ENCODE assay signal across 16 cellular contexts in genomic region chr1:203661572-203661971, GRCh38. TPM values are rescaled to one million over a fixed set of nuclear protein-coding genes. Genes with fewer than 3 reads are reported as not detected.
A peak's percentile ranks its signal among the peaks of the same experiment; 100 is the strongest.
DNase-seq lines count a peak whose midpoint lies in the region; ATAC-seq, FAIRE-seq and TF ChIP-seq lines count a peak whose summit lies in the region.
"Had no signal": no experiment of that assay in that cellular context is flagged by ENCODE, and none has a peak within 500 bp of the region (broad histone marks: within the 10 kb centered on the region; RNA-seq: fewer than 3 reads in every experiment).

No MANE protein-coding gene starts in this region.

- no peak overlapping the region for H3K56ac ChIP-seq in H1 (replicated peaks; ENCODE audit: insufficient read length, low read depth, low read length)

- H3K27me3 Mint-ChIP-seq in CD8-positive, alpha-beta T cell (ENCODE audit: low read depth) = no peaks in the 10 kb centered on the region
- H3K27me3 Mint-ChIP-seq: stimulated activated naive CD8-positive, alpha-beta T cell treated with anti-CD3 and anti-CD28 coated beads, Interleukin-15, amount 100 ng/mL, for 72 hours had no signal

- H2BK20ac ChIP-seq in H1 (ENCODE audit: low read length) = no peak overlapping the region

- H3K9ac ChIP-seq in H1 (replicated peaks in 1 of 4; ENCODE audit: extremely low read depth in 1 of 4, low read depth in 3 of 4, low read length in 3 of 4) = no peak overlapping the region

- H3K4me1 ChIP-seq in CD8-positive, alpha-beta T cell (ENCODE audit: insufficient read depth, low read length) = peaks cover 22% of the 10 kb centered on the region
- H3K4me1 ChIP-seq in H1 (replicated peaks in 1 of 4; ENCODE audit: control insufficient read depth in 3 of 4, insufficient read depth in 4 of 4, low read length in 3 of 4) (peaks cover 0 to 7% (median 1%) of the 10 kb centered on the region in 4 experiments; a peak in 2 of 7 replicates), mucosa of descending colon (ENCODE audit: low read depth) (peaks cover 2% of the 10 kb centered on the region)

- H4K20me1 ChIP-seq in H1 (replicated peaks in 1 of 2; ENCODE audit: control insufficient read depth in 1 of 2, insufficient read depth in 2 of 2, low read length in 2 of 2) = peaks cover 0 to 2% of the 10 kb centered on the region in 2 experiments

- intact Hi-C loops in CD8-positive, alpha-beta T cell (cut with DNase I, micrococcal nuclease) = no loop called here
- intact Hi-C loops in mucosa of descending colon (cut with DNase I, micrococcal nuclease) = no loop called here

- no peak overlapping the region for H3K18ac ChIP-seq in H1 (ENCODE audit: extremely low read depth, low read length)

- no peak overlapping the region for H3K23ac ChIP-seq in H1 (ENCODE audit: insufficient read length)

- POLR2A ChIA-PET in CD8-positive, alpha-beta T cell (lab: Charles Lee) = interaction anchor here (0.6 to 2.8 kb wide), 4 partner anchors 13 to 250 kb away, joined by 3 to 9 read pairs (median 4); partner anchors contain the start of gene ATP2B4
- POLR2A ChIA-PET in H1 (lab: Charles Lee; ENCODE audit: partially characterized antibody) = no interaction called here

- H3K9me3 ChIP-seq in CD8-positive, alpha-beta T cell (ENCODE audit: low read length) = no peaks in the 10 kb centered on the region
- H3K9me3 ChIP-seq in H1 (ENCODE audit: insufficient read depth in 2 of 2, low read depth in 1 of 2, low read length in 1 of 2) (no peaks in the 10 kb centered on the region), mucosa of descending colon (no peaks in the 10 kb centered on the region)

- FAIRE-seq in H1 (lab: Jason Lieb, UNC) = no peak
- FAIRE-seq: G401.6 had no signal

- H3K36me3 Mint-ChIP-seq in CD8-positive, alpha-beta T cell = peaks cover 5% of the 10 kb centered on the region

- H3K27me3 ChIP-seq in CD8-positive, alpha-beta T cell (ENCODE audit: insufficient read depth, low read length) = no peaks in the 10 kb centered on the region
- no peaks in the 10 kb centered on the region for H3K27me3 ChIP-seq in H1 (replicated peaks in 1 of 4; ENCODE audit: control insufficient read depth in 3 of 4, extremely low read depth in 1 of 4, insufficient read depth in 3 of 4, low read length in 3 of 4)

- CTCF ChIA-PET in CD8-positive, alpha-beta T cell (lab: Charles Lee) = interaction anchor here (0.7 kb wide), 1 partner anchor 617 kb away, joined by 3 read pairs; no protein-coding TSS in a partner anchor
- CTCF ChIA-PET in H1 (lab: Charles Lee; ENCODE audit: partially characterized antibody) = interaction anchor here (0.6 to 2.2 kb wide), 10 partner anchors 11 to 1001 kb away, joined by 3 to 12 read pairs (median 3); no protein-coding TSS in a partner anchor

- no peak for TF ChIP-seq EP300 in H1 (IDR thresholded peaks at IDR 0.05; ENCODE audit: borderline replicate concordance in 1 of 2, low read depth in 2 of 2, low read length in 2 of 2)

- no peaks in the 10 kb centered on the region for H3K9me3 Mint-ChIP-seq in CD8-positive, alpha-beta T cell
- H3K9me3 Mint-ChIP-seq: stimulated activated naive CD8-positive, alpha-beta T cell treated with anti-CD3 and anti-CD28 coated beads, Interleukin-15, amount 100 ng/mL, for 72 hours had no signal

- H2BK12ac ChIP-seq in H1 (ENCODE audit: low read depth, low read length) = no peak overlapping the region

- DNase-seq in CD8-positive, alpha-beta T cell = no peak
- peak; percentile 32 for DNase-seq in NCI-H69 (lab: John Stamatoyannopoulos, UW)
- no peak for DNase-seq in H1 (ENCODE audit: low read depth in 1 of 2, low spot score in 2 of 2)
- peak; percentile 65 to 82 (median 73) for DNase-seq in mucosa of descending colon
- no peak for DNase-seq in ureter (ENCODE audit: low spot score)
- DNase-seq in NCI-H2029 (lab: John Stamatoyannopoulos, UW) = no peak
- DNase-seq: activated CD4-positive, alpha-beta T cell treated with anti-CD3 and anti-CD28 coated beads, Interleukin-2, amount 50 U/mL, for 4 hours; C1 segment of cervical spinal cord; Karpas-422; NCI-H2081 treated with DMSO at 0.1 percent for 48 hours; posterior cingulate gyrus; stimulated activated CD4-positive, alpha-beta T cell treated with anti-CD3 and anti-CD28 coated beads, Interleukin-4, amount 100 ng/mL, for 1 hour; stimulated activated naive CD8-positive, alpha-beta T cell treated with anti-CD3 and anti-CD28 coated beads, Interleukin-15, amount 100 ng/mL, for 72 hours had no signal

- no peak overlapping the region for H2AFZ ChIP-seq in H1 (ENCODE audit: low read length)

- H3K79me1 ChIP-seq in H1 (ENCODE audit: low read depth, low read length) = no peaks in the 10 kb centered on the region

- no peak overlapping the region for H3K27ac ChIP-seq in CD8-positive, alpha-beta T cell (ENCODE audit: low read depth, low read length)
- no peak overlapping the region for H3K27ac ChIP-seq in H1 (ENCODE audit: low read depth, low read length)

- no peaks in the 10 kb centered on the region for H3K79me2 ChIP-seq in H1 (ENCODE audit: control insufficient read depth in 1 of 2, insufficient read depth in 2 of 2, low read length in 2 of 2)

- no peak overlapping the region for H4K8ac ChIP-seq in H1 (ENCODE audit: extremely low read depth, insufficient read depth, low read length)

- H3K14ac ChIP-seq in H1 (ENCODE audit: insufficient read length) = no peak overlapping the region

- no peak overlapping the region for H3K4me3 ChIP-seq in CD8-positive, alpha-beta T cell (ENCODE audit: low read depth, low read length)
- H3K4me3 ChIP-seq in H1 (ENCODE audit: extremely low read depth in 1 of 4, insufficient read depth in 2 of 4, low read depth in 3 of 4, low read length in 4 of 4) (no peak overlapping the region), mucosa of descending colon (no peak overlapping the region)

- no peak overlapping the region for H4K91ac ChIP-seq in H1 (replicated peaks; ENCODE audit: insufficient read length, low read length)

- H3K27ac Mint-ChIP-seq in CD8-positive, alpha-beta T cell = peak overlapping the region; percentile 71
- H3K27ac Mint-ChIP-seq: stimulated activated naive CD8-positive, alpha-beta T cell treated with anti-CD3 and anti-CD28 coated beads, Interleukin-15, amount 100 ng/mL, for 72 hours had no signal

- no peak for TF ChIP-seq RAD21 in H1 (IDR thresholded peaks at IDR 0.05 in 1 of 2, conservative IDR thresholded peaks at IDR 0.05 in 1 of 2; ENCODE audit: low read depth in 2 of 2, low read length in 2 of 2)

- H3K4ac ChIP-seq in H1 (replicated peaks; ENCODE audit: insufficient read length, low read depth, low read length) = peak overlapping the region; percentile 57

- no peak overlapping the region for H4K5ac ChIP-seq in H1 (ENCODE audit: insufficient read length, low read depth, low read length)

- H3K4me2 ChIP-seq in H1 (ENCODE audit: insufficient read depth in 1 of 2, low read depth in 2 of 2, low read length in 2 of 2) = no peak overlapping the region

- H3K4me1 Mint-ChIP-seq in CD8-positive, alpha-beta T cell (ENCODE audit: low read depth) = peaks cover 55% of the 10 kb centered on the region

- no peak overlapping the region for H3K4me3 Mint-ChIP-seq in CD8-positive, alpha-beta T cell
- H3K4me3 Mint-ChIP-seq: stimulated activated naive CD8-positive, alpha-beta T cell treated with anti-CD3 and anti-CD28 coated beads, Interleukin-15, amount 100 ng/mL, for 72 hours had no signal

- no peak for ATAC-seq in CD8-positive, alpha-beta T cell
- ATAC-seq in mucosa of descending colon (peak; percentile 87), esophagus mucosa (no peak), HG02973 (IDR thresholded peaks at IDR 0.05; ENCODE audit: unreplicated experiment) (no peak)
- ATAC-seq: stimulated activated naive CD8-positive, alpha-beta T cell treated with anti-CD3 and anti-CD28 coated beads, Interleukin-15, amount 100 ng/mL, for 72 hours had no signal

- TF ChIP-seq CTCF in CD8-positive, alpha-beta T cell (IDR thresholded peaks at IDR 0.05) = no peak
- no peak for TF ChIP-seq CTCF in H1 (IDR thresholded peaks at IDR 0.05; ENCODE audit: control extremely low read depth in 1 of 3, insufficient read depth in 1 of 3, low read depth in 1 of 3, low read length in 3 of 3)
- no peak for TF ChIP-seq CTCF in mucosa of descending colon (IDR thresholded peaks at IDR 0.05)

- no peak overlapping the region for H2BK5ac ChIP-seq in H1 (ENCODE audit: low read depth, low read length)

- no peaks in the 10 kb centered on the region for H3K36me3 ChIP-seq in CD8-positive, alpha-beta T cell (ENCODE audit: insufficient read depth, low read length)
- H3K36me3 ChIP-seq in H1 (ENCODE audit: control insufficient read depth in 2 of 4, insufficient read depth in 4 of 4, low read length in 3 of 4) (no peaks in the 10 kb centered on the region), mucosa of descending colon (ENCODE audit: low read depth) (no peaks in the 10 kb centered on the region)

- H2AK5ac ChIP-seq in H1 (ENCODE audit: low read depth, low read length) = no peak overlapping the region

- TF ChIP-seq POLR2A in H1 (IDR thresholded peaks at IDR 0.05; ENCODE audit: control extremely low read depth in 1 of 2, low read depth in 2 of 2, low read length in 2 of 2) = no peak

- H2BK120ac ChIP-seq in H1 (replicated peaks; ENCODE audit: low read depth, low read length) = no peak overlapping the region

- WGBS in H1 (ENCODE audit: extremely low coverage in 1 of 2, insufficient coverage in 1 of 2, insufficient read length in 1 of 2, insufficient replicate concordance in 2 of 2, low coverage in 1 of 2, low lambda C conversion rate in 2 of 2, missing lambda C conversion rate in 1 of 2), 2 experiments = 95% methylated on average over 2 of the region's 2 CpGs; no CpG with 5 or more reads in 1 of the 2 experiments

- no peaks in the 10 kb centered on the region for H3K23me2 ChIP-seq in H1 (ENCODE audit: low read depth, low read length)

- H2BK15ac ChIP-seq in H1 (ENCODE audit: low read length) = no peak overlapping the region

TF ChIP-seq in H1, 55 proteins besides CTCF, POLR2A, EP300 and RAD21:
- TF ChIP-seq SIRT6 (IDR thresholded peaks at IDR 0.05; ENCODE audit: low read length) = no peak
- TF ChIP-seq ZNF274 (IDR thresholded peaks at IDR 0.05; ENCODE audit: borderline replicate concordance, extremely low read depth, low read length) = no peak
- no peak for TF ChIP-seq TAF7 (optimal IDR thresholded peaks at IDR 0.05; ENCODE audit: borderline replicate concordance, low read depth, low read length)

RNA-seq across cellular contexts. Expression of gene ATP2B4, which starts 34.9 kb away (rescaled TPM):
- 10 to 100 TPM; 10.6 to 12.0 TPM for total RNA-seq in CD8-positive, alpha-beta T cell
- total RNA-seq in H1 (2021; fragmentation: NEBNext Ultra II Directional; extraction: Animal tissue kit (Norgen Biotek cat#: 25700)) = 11.2 and 12.3 TPM in 2 replicates
- 12.2 and 17.5 TPM in 2 replicates for polyA plus RNA-seq in H1 (2011; rRNA removed)
- polyA plus RNA-seq in H1 (2011; cell fraction: cytosol; rRNA removed) = 17.0 TPM
- 27.5 TPM for polyA plus RNA-seq in H1 (2011; cell fraction: nucleus; rRNA removed)
- 12.1 to 18.5 TPM (median 15.9 TPM) in 4 replicates for polyA plus RNA-seq in H1 (2012, experiment 1 of 2)
- polyA plus RNA-seq in H1 (2012, experiment 2 of 2) = 1.3 TPM
- 16.3 TPM for polyA plus RNA-seq in H1 (2013, experiment 1 of 2)
- polyA plus RNA-seq in H1 (2013, experiment 2 of 2) = 14.3 TPM
- 66.3 and 82.5 TPM in 2 replicates for polyA minus RNA-seq in H1 (2011; rRNA and poly(A)+ RNA removed)
- polyA minus RNA-seq in H1 (2011; cell fraction: cytosol; rRNA and poly(A)+ RNA removed) = 35.2 TPM
- polyA minus RNA-seq in H1 (2011; cell fraction: nucleus; rRNA and poly(A)+ RNA removed) = 34.8 TPM
- total RNA-seq in mucosa of descending colon = 100 to 1,000 TPM in 1 of 3 donors, 10 to 100 TPM in 2; 20.2 to 372 (median 31.0) TPM
- total RNA-seq in esophagus mucosa = 28.3 TPM
- total RNA-seq in ureter = 141 TPM

Comparison
In these comparisons a context has a peak if more than half of its experiments do, and no peak if none do; other contexts are left out.
1. DNase-seq: peak in NCI-H69 (single experiment) and mucosa of descending colon (3 of 3); none in CD8-positive, alpha-beta T cell (0 of 7), H1 (0 of 2), ureter (single experiment) and NCI-H2029 (single experiment).